1 cellular context compared by ENCODE assay signal in the genomic region with DNA sequence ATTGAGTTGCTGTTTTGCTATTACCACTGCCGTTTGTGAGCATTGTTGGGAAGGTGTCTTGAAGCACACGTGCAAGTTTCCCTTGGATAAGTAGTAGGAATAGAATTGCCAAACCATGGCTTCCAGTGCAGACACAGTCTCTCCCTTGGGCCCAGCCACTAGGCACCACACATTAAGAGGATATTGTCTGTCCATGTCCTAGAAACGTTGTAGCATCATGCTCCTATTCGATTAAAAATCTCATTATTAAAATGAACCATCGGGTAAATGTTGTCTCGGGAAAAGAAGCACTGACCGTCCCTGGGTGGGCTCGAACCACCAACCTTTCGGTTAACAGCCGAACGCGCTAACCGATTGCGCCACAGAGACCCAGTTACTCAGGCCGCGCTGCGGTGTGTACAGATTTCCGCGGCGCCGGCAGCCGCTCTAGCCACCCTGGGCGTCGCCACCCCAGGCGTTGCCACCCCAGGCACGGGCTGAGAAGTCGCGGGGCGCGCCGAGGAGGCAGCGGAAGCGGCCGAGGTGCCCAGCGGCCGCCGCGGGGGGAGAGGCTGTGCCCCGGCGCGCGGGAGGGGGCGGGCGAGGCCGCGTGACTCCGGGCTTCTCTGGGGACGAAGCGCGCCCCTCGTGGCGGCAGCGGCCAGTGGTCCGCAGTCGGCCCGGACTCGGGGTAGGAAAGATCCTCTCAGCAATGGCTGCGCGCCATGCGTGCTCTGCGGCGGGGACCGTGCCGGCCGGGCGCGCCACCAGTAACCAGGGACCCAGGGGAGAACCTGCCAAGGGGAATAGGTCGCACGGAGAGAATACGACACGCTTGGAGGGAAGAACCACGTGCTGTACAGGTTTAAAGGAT.
TF ChIP-seq lines count a peak whose summit lies in the region.

No MANE protein-coding gene starts in this region.

TF ChIP-seq in HepG2, 621 proteins besides CTCF, POLR2A, EP300 and RAD21 (continued from another document):
- TF ChIP-seq, protein P1, sequence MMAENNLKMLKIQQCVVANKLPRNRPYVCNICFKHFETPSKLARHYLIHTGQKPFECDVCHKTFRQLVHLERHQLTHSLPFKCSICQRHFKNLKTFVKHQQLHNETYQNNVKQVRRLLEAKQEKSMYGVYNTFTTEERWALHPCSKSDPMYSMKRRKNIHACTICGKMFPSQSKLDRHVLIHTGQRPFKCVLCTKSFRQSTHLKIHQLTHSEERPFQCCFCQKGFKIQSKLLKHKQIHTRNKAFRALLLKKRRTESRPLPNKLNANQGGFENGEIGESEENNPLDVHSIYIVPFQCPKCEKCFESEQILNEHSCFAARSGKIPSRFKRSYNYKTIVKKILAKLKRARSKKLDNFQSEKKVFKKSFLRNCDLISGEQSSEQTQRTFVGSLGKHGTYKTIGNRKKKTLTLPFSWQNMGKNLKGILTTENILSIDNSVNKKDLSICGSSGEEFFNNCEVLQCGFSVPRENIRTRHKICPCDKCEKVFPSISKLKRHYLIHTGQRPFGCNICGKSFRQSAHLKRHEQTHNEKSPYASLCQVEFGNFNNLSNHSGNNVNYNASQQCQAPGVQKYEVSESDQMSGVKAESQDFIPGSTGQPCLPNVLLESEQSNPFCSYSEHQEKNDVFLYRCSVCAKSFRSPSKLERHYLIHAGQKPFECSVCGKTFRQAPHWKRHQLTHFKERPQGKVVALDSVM (CRISPR knock-in tag; IDR thresholded peaks at IDR 0.05): peak; percentile 59
- TF ChIP-seq ZNF839 (CRISPR knock-in tag; IDR thresholded peaks at IDR 0.05; ENCODE audit: borderline replicate concordance) (peak; percentile 50; the same call in 1 of the 2 replicates), ZNF724P (CRISPR knock-in tag; IDR thresholded peaks at IDR 0.05; ENCODE audit: borderline replicate concordance) (peak; percentile 93; the same call in 1 of the 2 replicates), ZNF367 (CRISPR knock-in tag; IDR thresholded peaks at IDR 0.05; ENCODE audit: borderline replicate concordance) (no peak), NCOA1 (CRISPR knock-in tag; IDR thresholded peaks at IDR 0.05) (no peak), ZNF17 (CRISPR knock-in tag; IDR thresholded peaks at IDR 0.05) (no peak), ZNF446 (CRISPR knock-in tag; IDR thresholded peaks at IDR 0.05) (peak; percentile 54; the same call in 1 of the 2 replicates)
- TF ChIP-seq, protein P2, sequence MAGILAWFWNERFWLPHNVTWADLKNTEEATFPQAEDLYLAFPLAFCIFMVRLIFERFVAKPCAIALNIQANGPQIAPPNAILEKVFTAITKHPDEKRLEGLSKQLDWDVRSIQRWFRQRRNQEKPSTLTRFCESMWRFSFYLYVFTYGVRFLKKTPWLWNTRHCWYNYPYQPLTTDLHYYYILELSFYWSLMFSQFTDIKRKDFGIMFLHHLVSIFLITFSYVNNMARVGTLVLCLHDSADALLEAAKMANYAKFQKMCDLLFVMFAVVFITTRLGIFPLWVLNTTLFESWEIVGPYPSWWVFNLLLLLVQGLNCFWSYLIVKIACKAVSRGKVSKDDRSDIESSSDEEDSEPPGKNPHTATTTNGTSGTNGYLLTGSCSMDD (CRISPR knock-in tag; IDR thresholded peaks at IDR 0.05): 0 out of 2 replicates have a peak, but pooled peaks have one; percentile 43
- TF ChIP-seq, protein P3, sequence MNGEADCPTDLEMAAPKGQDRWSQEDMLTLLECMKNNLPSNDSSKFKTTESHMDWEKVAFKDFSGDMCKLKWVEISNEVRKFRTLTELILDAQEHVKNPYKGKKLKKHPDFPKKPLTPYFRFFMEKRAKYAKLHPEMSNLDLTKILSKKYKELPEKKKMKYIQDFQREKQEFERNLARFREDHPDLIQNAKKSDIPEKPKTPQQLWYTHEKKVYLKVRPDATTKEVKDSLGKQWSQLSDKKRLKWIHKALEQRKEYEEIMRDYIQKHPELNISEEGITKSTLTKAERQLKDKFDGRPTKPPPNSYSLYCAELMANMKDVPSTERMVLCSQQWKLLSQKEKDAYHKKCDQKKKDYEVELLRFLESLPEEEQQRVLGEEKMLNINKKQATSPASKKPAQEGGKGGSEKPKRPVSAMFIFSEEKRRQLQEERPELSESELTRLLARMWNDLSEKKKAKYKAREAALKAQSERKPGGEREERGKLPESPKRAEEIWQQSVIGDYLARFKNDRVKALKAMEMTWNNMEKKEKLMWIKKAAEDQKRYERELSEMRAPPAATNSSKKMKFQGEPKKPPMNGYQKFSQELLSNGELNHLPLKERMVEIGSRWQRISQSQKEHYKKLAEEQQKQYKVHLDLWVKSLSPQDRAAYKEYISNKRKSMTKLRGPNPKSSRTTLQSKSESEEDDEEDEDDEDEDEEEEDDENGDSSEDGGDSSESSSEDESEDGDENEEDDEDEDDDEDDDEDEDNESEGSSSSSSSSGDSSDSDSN (CRISPR knock-in tag; IDR thresholded peaks at IDR 0.05): peak; percentile 84
- TF ChIP-seq, protein P4, sequence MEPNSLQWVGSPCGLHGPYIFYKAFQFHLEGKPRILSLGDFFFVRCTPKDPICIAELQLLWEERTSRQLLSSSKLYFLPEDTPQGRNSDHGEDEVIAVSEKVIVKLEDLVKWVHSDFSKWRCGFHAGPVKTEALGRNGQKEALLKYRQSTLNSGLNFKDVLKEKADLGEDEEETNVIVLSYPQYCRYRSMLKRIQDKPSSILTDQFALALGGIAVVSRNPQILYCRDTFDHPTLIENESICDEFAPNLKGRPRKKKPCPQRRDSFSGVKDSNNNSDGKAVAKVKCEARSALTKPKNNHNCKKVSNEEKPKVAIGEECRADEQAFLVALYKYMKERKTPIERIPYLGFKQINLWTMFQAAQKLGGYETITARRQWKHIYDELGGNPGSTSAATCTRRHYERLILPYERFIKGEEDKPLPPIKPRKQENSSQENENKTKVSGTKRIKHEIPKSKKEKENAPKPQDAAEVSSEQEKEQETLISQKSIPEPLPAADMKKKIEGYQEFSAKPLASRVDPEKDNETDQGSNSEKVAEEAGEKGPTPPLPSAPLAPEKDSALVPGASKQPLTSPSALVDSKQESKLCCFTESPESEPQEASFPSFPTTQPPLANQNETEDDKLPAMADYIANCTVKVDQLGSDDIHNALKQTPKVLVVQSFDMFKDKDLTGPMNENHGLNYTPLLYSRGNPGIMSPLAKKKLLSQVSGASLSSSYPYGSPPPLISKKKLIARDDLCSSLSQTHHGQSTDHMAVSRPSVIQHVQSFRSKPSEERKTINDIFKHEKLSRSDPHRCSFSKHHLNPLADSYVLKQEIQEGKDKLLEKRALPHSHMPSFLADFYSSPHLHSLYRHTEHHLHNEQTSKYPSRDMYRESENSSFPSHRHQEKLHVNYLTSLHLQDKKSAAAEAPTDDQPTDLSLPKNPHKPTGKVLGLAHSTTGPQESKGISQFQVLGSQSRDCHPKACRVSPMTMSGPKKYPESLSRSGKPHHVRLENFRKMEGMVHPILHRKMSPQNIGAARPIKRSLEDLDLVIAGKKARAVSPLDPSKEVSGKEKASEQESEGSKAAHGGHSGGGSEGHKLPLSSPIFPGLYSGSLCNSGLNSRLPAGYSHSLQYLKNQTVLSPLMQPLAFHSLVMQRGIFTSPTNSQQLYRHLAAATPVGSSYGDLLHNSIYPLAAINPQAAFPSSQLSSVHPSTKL (CRISPR knock-in tag; IDR thresholded peaks at IDR 0.05): peak; percentile 59; the same call in 1 of the 2 replicates
